In genomic region chr22:28282346-28282745, GRCh38 we compare ENCODE assay signal across 18 cellular contexts.
DNase-seq lines count a peak whose midpoint lies in the region; ATAC-seq and TF ChIP-seq lines count a peak whose summit lies in the region.
"Had no signal": no experiment of that assay in that cellular context is flagged by ENCODE, and none has a peak within 500 bp of the region (broad histone marks: within the 10 kb centered on the region; RNA-seq: fewer than 3 reads in every experiment).

No MANE protein-coding gene starts in this region.

- DNase-seq in LHCN-M2 (ENCODE audit: low read depth) = peak; percentile 22
- peak; percentile 24 for DNase-seq in mammary epithelial cell
- peak; percentile 7 for DNase-seq in renal cortical epithelial cell (ENCODE audit: low read depth)
- no peak for DNase-seq in heart right ventricle
- no peak for DNase-seq in NCI-H748 treated with DMSO at 0.1 percent for 48 hours (lab: John Stamatoyannopoulos, UW)
- DNase-seq: activated CD4-positive, alpha-beta memory T cell treated with anti-CD3 and anti-CD28 coated beads for 36 hours; activated naive CD4-positive, alpha-beta T cell; DMS153; glutamatergic neuron; MG63; NCI-H1930; NCI-H446 treated with DMSO at 0.1 percent for 48 hours; pancreas; stomach; T-helper 17 cell had no signal

- H3K4me2 ChIP-seq in BLaER1 treated with 17β-estradiol and CSF1 and Interleukin-3, amounts not matched to agents 10 nM and 100 nM = peak overlapping the region in 10 of 11 experiments; percentile 3 to 49 (median 28); a peak in 13 of 22 replicates
- H3K4me2 ChIP-seq in mammary epithelial cell (ENCODE audit: insufficient read depth, low read depth, low read length) = no peak overlapping the region

- CTCF ChIA-PET in mammary epithelial cell (lab: Charles Lee; ENCODE audit: low non-redundant PET) = no interaction called here

- intact Hi-C loops in mammary epithelial cell (cut with micrococcal nuclease) = no loop called here
- intact Hi-C loops in heart right ventricle (cut with DNase I) = no loop called here

- no peaks in the 10 kb centered on the region for H3K79me2 ChIP-seq in mammary epithelial cell (ENCODE audit: insufficient read depth, low read length)

- in situ Hi-C loops in mammary epithelial cell (cut with MboI; ENCODE audit: low sequenced_read_pairs in 2 of 2) = no loop called here

- no peak overlapping the region for H3K9ac ChIP-seq in BLaER1 treated with 17β-estradiol and CSF1 and Interleukin-3, amounts not matched to agents 10 nM and 100 nM
- H3K9ac ChIP-seq in mammary epithelial cell (ENCODE audit: insufficient read depth, low read length) = no peak overlapping the region

- no TSS peak for BruUV-seq in mammary epithelial cell (replicated peaks; lab: Mats Ljungman, UMichigan)

- ATAC-seq in HG02571 (IDR thresholded peaks at IDR 0.05; ENCODE audit: unreplicated experiment) (no peak), heart right ventricle (no peak)
- ATAC-seq: T-helper 17 cell had no signal

- dilution Hi-C loops in mammary epithelial cell (cut with HindIII; ENCODE audit: low sequenced_read_pairs) = no loop called here

- WGBS in mammary epithelial cell (ENCODE audit: low coverage, missing lambda C conversion rate) = 89% methylated on average over 2 of the region's 2 CpGs
- WGBS in heart right ventricle, 2 donors = 88 to 99% methylated on average over 2 of the region's 2 CpGs

- H2AFZ ChIP-seq in mammary epithelial cell (ENCODE audit: low read depth, low read length) = no peak overlapping the region

- H3K9me3 ChIP-seq in BLaER1 treated with 17β-estradiol and CSF1 and Interleukin-3, amounts not matched to agents 10 nM and 100 nM (replicated peaks in 1 of 11) = no peaks in the 10 kb centered on the region
- H3K9me3 ChIP-seq in mammary epithelial cell (replicated peaks; ENCODE audit: insufficient read depth, low read length) (no peaks in the 10 kb centered on the region), heart right ventricle (no peaks in the 10 kb centered on the region)
- H3K9me3 ChIP-seq: MG63, pancreas, stomach had no signal

- TF ChIP-seq CTCF in mammary epithelial cell (conservative IDR thresholded peaks at IDR 0.05 in 1 of 2, IDR thresholded peaks at IDR 0.05 in 1 of 2; ENCODE audit: extremely low read depth in 1 of 2, insufficient read depth in 1 of 2, low read depth in 1 of 2, low read length in 2 of 2) = no peak
- no peak for TF ChIP-seq CTCF in heart right ventricle (IDR thresholded peaks at IDR 0.05)

- no peaks in the 10 kb centered on the region for H3K36me3 ChIP-seq in BLaER1 treated with 17β-estradiol and CSF1 and Interleukin-3, amounts not matched to agents 10 nM and 100 nM
- H3K36me3 ChIP-seq in mammary epithelial cell (ENCODE audit: insufficient read depth, low read length) (no peaks in the 10 kb centered on the region), heart right ventricle (no peaks in the 10 kb centered on the region)
- H3K36me3 ChIP-seq: MG63, pancreas, stomach had no signal

- no peaks in the 10 kb centered on the region for H4K20me1 ChIP-seq in BLaER1 treated with 17β-estradiol and CSF1 and Interleukin-3, amounts not matched to agents 10 nM and 100 nM
- H4K20me1 ChIP-seq in mammary epithelial cell (ENCODE audit: insufficient read depth, low read length) = no peaks in the 10 kb centered on the region

- H3K27ac ChIP-seq in BLaER1 treated with 17β-estradiol and CSF1 and Interleukin-3, amounts not matched to agents 10 nM and 100 nM = no peak overlapping the region
- H3K27ac ChIP-seq in mammary epithelial cell (ENCODE audit: insufficient read depth, low read depth, low read length) (no peak overlapping the region), heart right ventricle (peak overlapping the region in 1 of 10 donors; percentile 9)
- H3K27ac ChIP-seq: epithelial cell of prostate, pancreas, stomach had no signal

- peaks cover 4 to 19% (median 17%) of the 10 kb centered on the region in 10 experiments for H3K4me1 ChIP-seq in BLaER1 treated with 17β-estradiol and CSF1 and Interleukin-3, amounts not matched to agents 10 nM and 100 nM
- H3K4me1 ChIP-seq in mammary epithelial cell (ENCODE audit: insufficient read depth, low read length) (peaks cover 18% of the 10 kb centered on the region), heart right ventricle (peaks cover 0 to 22% (median 16%) of the 10 kb centered on the region in 9 donors)
- H3K4me1 ChIP-seq: stomach had no signal

- H3K27me3 ChIP-seq in BLaER1 treated with 17β-estradiol and CSF1 and Interleukin-3, amounts not matched to agents 10 nM and 100 nM = no peaks in the 10 kb centered on the region
- peaks cover 2% of the 10 kb centered on the region for H3K27me3 ChIP-seq in mammary epithelial cell (ENCODE audit: insufficient read depth, low read length)
- H3K27me3 ChIP-seq in heart right ventricle = no peaks in the 10 kb centered on the region
- H3K27me3 ChIP-seq: MG63, pancreas, stomach had no signal

- no peak overlapping the region for H3K4me3 ChIP-seq in BLaER1 treated with 17β-estradiol and CSF1 and Interleukin-3, amounts not matched to agents 10 nM and 100 nM
- no peak overlapping the region for H3K4me3 ChIP-seq in mammary epithelial cell (replicated peaks in 1 of 3; ENCODE audit: insufficient read depth in 1 of 3, low read depth in 2 of 3, low read length in 3 of 3)
- no peak overlapping the region for H3K4me3 ChIP-seq in heart right ventricle
- H3K4me3 ChIP-seq: MG63, pancreas, stomach had no signal

Comparison
In these comparisons a context has a peak if more than half of its experiments do, and no peak if none do; other contexts are left out.
1. DNase-seq: peak in LHCN-M2 (single experiment), mammary epithelial cell (single experiment) and renal cortical epithelial cell (single experiment); none in heart right ventricle (0 of 2) and NCI-H748 treated with DMSO at 0.1 percent for 48 hours (single experiment).